In genomic region chr1:172382406-172382805, GRCh38 we compare ENCODE assay signal across 1 cellular context.
TF ChIP-seq lines count a peak whose summit lies in the region.

No MANE protein-coding gene starts in this region.

TF ChIP-seq in GM23338, 12 proteins besides CTCF, POLR2A, EP300 and RAD21:
- TF ChIP-seq POLR2AphosphoS5 (IDR thresholded peaks at IDR 0.05; ENCODE audit: low read depth): no peak
